Comparison of ENCODE assay signal across 29 cellular contexts in the genomic region with DNA sequence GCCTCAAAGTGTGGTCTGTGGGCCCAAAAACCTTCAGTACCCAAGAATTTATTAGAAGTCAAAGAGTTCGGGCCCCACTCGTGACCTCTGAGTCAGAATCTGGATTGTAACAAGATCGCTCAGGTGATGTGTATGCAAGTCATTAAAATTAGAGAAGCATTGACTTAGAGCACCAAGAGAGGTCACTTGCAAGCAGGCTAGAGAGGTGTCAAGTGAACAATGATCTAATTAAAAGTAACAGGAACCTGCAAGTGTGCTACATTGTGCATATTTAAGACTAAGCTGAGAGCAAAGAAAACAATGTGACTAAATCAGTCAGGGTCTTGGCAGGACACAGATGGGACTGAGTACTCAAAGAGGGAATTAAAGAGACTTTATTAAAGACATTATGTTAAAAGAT.
"Had no signal": no experiment of that assay in that cellular context is flagged by ENCODE, and none has a peak within 500 bp of the region (broad histone marks: within the 10 kb centered on the region; RNA-seq: fewer than 3 reads in every experiment).

No MANE protein-coding gene starts in this region.

- H3K9me3 ChIP-seq: esophagus muscularis mucosa, gastrocnemius medialis, heart left ventricle had no signal

- H3K36me3 ChIP-seq: brain microvascular endothelial cell, esophagus muscularis mucosa, gastrocnemius medialis, heart left ventricle had no signal

- H3K4me1 ChIP-seq: esophagus muscularis mucosa, gastrocnemius medialis had no signal

- DNase-seq: activated CD4-positive, alpha-beta T cell treated with anti-CD3 and anti-CD28 coated beads for 1 hour; activated CD4-positive, alpha-beta T cell treated with anti-CD3 and anti-CD28 coated beads for 48 hours; activated CD4-positive, alpha-beta T cell treated with anti-CD3 and anti-CD28 coated beads, Interleukin-2, amount 50 U/mL, for 1 hour; activated CD4-positive, alpha-beta T cell treated with anti-CD3 and anti-CD28 coated beads, Interleukin-2, amount 50 U/mL, for 48 hours; activated CD4-positive, CD25-positive, alpha-beta regulatory T cell; activated CD8-positive, alpha-beta memory T cell treated with anti-CD3 and anti-CD28 coated beads for 24 hours; activated CD8-positive, alpha-beta T cell treated with anti-CD3 and anti-CD28 coated beads for 36 hours; activated effector memory CD4-positive, alpha-beta T cell treated with Interleukin-2 at 50 U/mL for 16 hours; activated gamma-delta T cell treated with Interleukin-2 at 50 U/mL for 16 hours; activated naive CD4-positive, alpha-beta T cell treated with anti-CD3 and anti-CD28 coated beads, Interleukin-2, amount 50 U/mL, for 16 hours; activated naive CD4-positive, alpha-beta T cell treated with Interleukin-2 at 50 U/mL for 16 hours; activated T-cell treated with anti-CD3 and anti-CD28 coated beads, Interleukin-2, amount 50 U/mL, for 4 hours; amniotic stem cell; anterior cingulate cortex; brain microvascular endothelial cell; cortex of kidney; dermis blood vessel endothelial cell; effector CD4-positive, alpha-beta T cell; effector memory CD8-positive, alpha-beta T cell; erythroblast; foreskin keratinocyte; gastrocnemius medialis; glutamatergic neuron; heart left ventricle; T-helper 1 cell; T-helper 17 cell; T1000 had no signal

- H3K27me3 ChIP-seq: brain microvascular endothelial cell, esophagus muscularis mucosa, foreskin keratinocyte, gastrocnemius medialis, heart left ventricle had no signal

- ATAC-seq: activated CD8-positive, alpha-beta T cell treated with anti-CD3 and anti-CD28 coated beads for 36 hours; activated T-cell treated with anti-CD3 and anti-CD28 coated beads, Interleukin-2, amount 50 U/mL, for 4 hours; activated T-helper 17 cell treated with anti-CD3 and anti-CD28 coated beads, Interleukin-2, amount 50 U/mL, for 72 hours; effector memory CD8-positive, alpha-beta T cell; foreskin keratinocyte; gastrocnemius medialis; heart left ventricle; T-helper 17 cell had no signal

- H3K4me3 ChIP-seq: esophagus muscularis mucosa, gastrocnemius medialis, heart left ventricle had no signal

- H3K27ac ChIP-seq: brain microvascular endothelial cell, esophagus muscularis mucosa, foreskin keratinocyte, gastrocnemius medialis, heart left ventricle had no signal
